17 cellular contexts compared by ENCODE assay signal in genomic region chr18:22683786-22684185, GRCh38.
DNase-seq lines count a peak whose midpoint lies in the region; ATAC-seq and TF ChIP-seq lines count a peak whose summit lies in the region.
"Had no signal": no experiment of that assay in that cellular context is flagged by ENCODE, and none has a peak within 500 bp of the region (broad histone marks: within the 10 kb centered on the region; RNA-seq: fewer than 3 reads in every experiment).

No MANE protein-coding gene starts in this region.

- intact Hi-C loops in mucosa of descending colon (cut with DNase I, micrococcal nuclease) = no loop called here
- intact Hi-C loops in stomach (cut with DNase I; ENCODE audit: low total_unique reads) = no loop called here
- intact Hi-C loops in cardiac septum (cut with DNase I) = no loop called here

- TF ChIP-seq CTCF in brain microvascular endothelial cell (IDR thresholded peaks at IDR 0.05; ENCODE audit: low read depth, low read length, missing control alignments) (no peak), mucosa of descending colon (IDR thresholded peaks at IDR 0.05) (no peak), stomach (IDR thresholded peaks at IDR 0.05) (no peak)

- peak overlapping the region; percentile 74 for H3K27ac ChIP-seq in brain microvascular endothelial cell
- peak overlapping the region; percentile 74 to 86 (median 79) for H3K27ac ChIP-seq in stomach
- H3K27ac ChIP-seq: C4-2B, heart right ventricle, spleen had no signal

- H3K27me3 ChIP-seq in brain microvascular endothelial cell (replicated peaks) (no peaks in the 10 kb centered on the region), stomach (no peaks in the 10 kb centered on the region)
- H3K27me3 ChIP-seq: heart right ventricle, upper lobe of left lung had no signal

- no peak for TF ChIP-seq POLR2A in stomach (IDR thresholded peaks at IDR 0.05)

- H3K36me3 ChIP-seq in brain microvascular endothelial cell (replicated peaks) (no peaks in the 10 kb centered on the region), mucosa of descending colon (ENCODE audit: low read depth) (no peaks in the 10 kb centered on the region), stomach (no peaks in the 10 kb centered on the region)
- H3K36me3 ChIP-seq: heart right ventricle, spleen, upper lobe of left lung had no signal

- ATAC-seq in mucosa of descending colon = peak; percentile 6
- ATAC-seq in GM21786 (IDR thresholded peaks at IDR 0.05; ENCODE audit: unreplicated experiment) = no peak
- ATAC-seq: activated CD4-positive, alpha-beta T cell treated with anti-CD3 and anti-CD28 coated beads for 36 hours had no signal

- TF ChIP-seq EP300 in stomach (IDR thresholded peaks at IDR 0.05) = no peak

- in situ Hi-C loops in brain microvascular endothelial cell (cut with HindIII; ENCODE audit: low pct_ligation_motif_present, low sequenced_read_pairs) = no loop called here

- H3K9me3 ChIP-seq in mucosa of descending colon = no peaks in the 10 kb centered on the region
- H3K9me3 ChIP-seq in stomach = peaks cover 0 to 5% (median 0%) of the 10 kb centered on the region in 4 donors
- H3K9me3 ChIP-seq: upper lobe of left lung had no signal

- DNase-seq in LoVo (ENCODE audit: low spot score) (peak; percentile 27), brain microvascular endothelial cell (no peak), mucosa of descending colon (peak in 1 of 3 donors; percentile 60), stomach (no peak), cardiac septum (ENCODE audit: low spot score) (no peak)
- DNase-seq in activated effector memory CD4-positive, alpha-beta T cell treated with Interleukin-2 at 50 U/mL for 16 hours = no peak
- DNase-seq: activated CD4-positive, alpha-beta T cell treated with anti-CD3 and anti-CD28 coated beads for 36 hours; activated effector memory CD4-positive, alpha-beta T cell treated with anti-CD3 and anti-CD28 coated beads, Interleukin-2, amount 50 U/mL, for 16 hours; effector CD4-positive, alpha-beta T cell; Karpas-422; NCI-H1694 treated with DMSO at 0.1 percent for 48 hours; retina; spleen had no signal

- 27 to 62% (median 43%) methylated on average over 2 of the region's 2 CpGs for WGBS in stomach, 5 donors

- H3K4me3 ChIP-seq in brain microvascular endothelial cell (ENCODE audit: low read depth, low read length) (no peak overlapping the region), mucosa of descending colon (no peak overlapping the region), stomach (no peak overlapping the region)
- H3K4me3 ChIP-seq: heart right ventricle, spleen, upper lobe of left lung had no signal

- H3K4me1 ChIP-seq in mucosa of descending colon (ENCODE audit: low read depth) (peaks cover 24% of the 10 kb centered on the region), stomach (peaks cover 6 to 37% (median 31%) of the 10 kb centered on the region in 4 donors)
- H3K4me1 ChIP-seq: spleen had no signal
